In genomic region chr16:21664801-21665492, GRCh38 we compare ENCODE assay signal across 1 cellular context.
TF ChIP-seq lines count a peak whose summit lies in the region.

No MANE protein-coding gene starts in this region.

TF ChIP-seq in HEK293, 187 proteins besides CTCF, POLR2A, EP300 and RAD21 (continued from another document):
- no peak for TF ChIP-seq YY2 (tag by site-specific recombination; IDR thresholded peaks at IDR 0.05)
- no peak for TF ChIP-seq SCRT2 (tag by site-specific recombination; IDR thresholded peaks at IDR 0.05)
- TF ChIP-seq, protein P1, sequence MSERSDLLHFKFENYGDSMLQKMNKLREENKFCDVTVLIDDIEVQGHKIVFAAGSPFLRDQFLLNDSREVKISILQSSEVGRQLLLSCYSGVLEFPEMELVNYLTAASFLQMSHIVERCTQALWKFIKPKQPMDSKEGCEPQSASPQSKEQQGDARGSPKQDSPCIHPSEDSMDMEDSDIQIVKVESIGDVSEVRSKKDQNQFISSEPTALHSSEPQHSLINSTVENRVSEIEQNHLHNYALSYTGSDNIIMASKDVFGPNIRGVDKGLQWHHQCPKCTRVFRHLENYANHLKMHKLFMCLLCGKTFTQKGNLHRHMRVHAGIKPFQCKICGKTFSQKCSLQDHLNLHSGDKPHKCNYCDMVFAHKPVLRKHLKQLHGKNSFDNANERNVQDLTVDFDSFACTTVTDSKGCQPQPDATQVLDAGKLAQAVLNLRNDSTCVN (tag by site-specific recombination; optimal IDR thresholded peaks at IDR 0.05) = no peak
- TF ChIP-seq ZNF660 (tag by site-specific recombination; IDR thresholded peaks at IDR 0.05) = no peak
- TF ChIP-seq ZNF561 (tag by site-specific recombination; IDR thresholded peaks at IDR 0.05; ENCODE audit: borderline replicate concordance) = no peak
- 0 out of 2 replicates have a peak, but pooled peaks have one; percentile 18 for TF ChIP-seq ZNF302 (tag by site-specific recombination; IDR thresholded peaks at IDR 0.05; ENCODE audit: low read depth)
- no peak for TF ChIP-seq ZNF174 (tag by site-specific recombination; IDR thresholded peaks at IDR 0.05)
- no peak for TF ChIP-seq SP7 (tag by site-specific recombination; IDR thresholded peaks at IDR 0.05)
- TF ChIP-seq, protein P2, sequence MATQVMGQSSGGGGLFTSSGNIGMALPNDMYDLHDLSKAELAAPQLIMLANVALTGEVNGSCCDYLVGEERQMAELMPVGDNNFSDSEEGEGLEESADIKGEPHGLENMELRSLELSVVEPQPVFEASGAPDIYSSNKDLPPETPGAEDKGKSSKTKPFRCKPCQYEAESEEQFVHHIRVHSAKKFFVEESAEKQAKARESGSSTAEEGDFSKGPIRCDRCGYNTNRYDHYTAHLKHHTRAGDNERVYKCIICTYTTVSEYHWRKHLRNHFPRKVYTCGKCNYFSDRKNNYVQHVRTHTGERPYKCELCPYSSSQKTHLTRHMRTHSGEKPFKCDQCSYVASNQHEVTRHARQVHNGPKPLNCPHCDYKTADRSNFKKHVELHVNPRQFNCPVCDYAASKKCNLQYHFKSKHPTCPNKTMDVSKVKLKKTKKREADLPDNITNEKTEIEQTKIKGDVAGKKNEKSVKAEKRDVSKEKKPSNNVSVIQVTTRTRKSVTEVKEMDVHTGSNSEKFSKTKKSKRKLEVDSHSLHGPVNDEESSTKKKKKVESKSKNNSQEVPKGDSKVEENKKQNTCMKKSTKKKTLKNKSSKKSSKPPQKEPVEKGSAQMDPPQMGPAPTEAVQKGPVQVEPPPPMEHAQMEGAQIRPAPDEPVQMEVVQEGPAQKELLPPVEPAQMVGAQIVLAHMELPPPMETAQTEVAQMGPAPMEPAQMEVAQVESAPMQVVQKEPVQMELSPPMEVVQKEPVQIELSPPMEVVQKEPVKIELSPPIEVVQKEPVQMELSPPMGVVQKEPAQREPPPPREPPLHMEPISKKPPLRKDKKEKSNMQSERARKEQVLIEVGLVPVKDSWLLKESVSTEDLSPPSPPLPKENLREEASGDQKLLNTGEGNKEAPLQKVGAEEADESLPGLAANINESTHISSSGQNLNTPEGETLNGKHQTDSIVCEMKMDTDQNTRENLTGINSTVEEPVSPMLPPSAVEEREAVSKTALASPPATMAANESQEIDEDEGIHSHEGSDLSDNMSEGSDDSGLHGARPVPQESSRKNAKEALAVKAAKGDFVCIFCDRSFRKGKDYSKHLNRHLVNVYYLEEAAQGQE (tag by site-specific recombination; IDR thresholded peaks at IDR 0.05) = peak; percentile 36; the same call in 1 of the 2 replicates
- no peak for TF ChIP-seq ZNF280C (tag by site-specific recombination; IDR thresholded peaks at IDR 0.05)
- TF ChIP-seq ZNF510 (tag by site-specific recombination; IDR thresholded peaks at IDR 0.05; ENCODE audit: insufficient replicate concordance) = peak; percentile 63
- TF ChIP-seq, protein P3, sequence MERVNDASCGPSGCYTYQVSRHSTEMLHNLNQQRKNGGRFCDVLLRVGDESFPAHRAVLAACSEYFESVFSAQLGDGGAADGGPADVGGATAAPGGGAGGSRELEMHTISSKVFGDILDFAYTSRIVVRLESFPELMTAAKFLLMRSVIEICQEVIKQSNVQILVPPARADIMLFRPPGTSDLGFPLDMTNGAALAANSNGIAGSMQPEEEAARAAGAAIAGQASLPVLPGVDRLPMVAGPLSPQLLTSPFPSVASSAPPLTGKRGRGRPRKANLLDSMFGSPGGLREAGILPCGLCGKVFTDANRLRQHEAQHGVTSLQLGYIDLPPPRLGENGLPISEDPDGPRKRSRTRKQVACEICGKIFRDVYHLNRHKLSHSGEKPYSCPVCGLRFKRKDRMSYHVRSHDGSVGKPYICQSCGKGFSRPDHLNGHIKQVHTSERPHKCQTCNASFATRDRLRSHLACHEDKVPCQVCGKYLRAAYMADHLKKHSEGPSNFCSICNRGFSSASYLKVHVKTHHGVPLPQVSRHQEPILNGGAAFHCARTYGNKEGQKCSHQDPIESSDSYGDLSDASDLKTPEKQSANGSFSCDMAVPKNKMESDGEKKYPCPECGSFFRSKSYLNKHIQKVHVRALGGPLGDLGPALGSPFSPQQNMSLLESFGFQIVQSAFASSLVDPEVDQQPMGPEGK (tag by site-specific recombination; IDR thresholded peaks at IDR 0.05) = no peak
- TF ChIP-seq BCL11A (tag by site-specific recombination; IDR thresholded peaks at IDR 0.05; ENCODE audit: low read depth) = no peak
- no peak for TF ChIP-seq KLF16 (tag by site-specific recombination; IDR thresholded peaks at IDR 0.05)
- TF ChIP-seq ZNF626 (tag by site-specific recombination; IDR thresholded peaks at IDR 0.05) = no peak
- TF ChIP-seq ZNF416 (tag by site-specific recombination; IDR thresholded peaks at IDR 0.05) = no peak
- TF ChIP-seq KLF9 (tag by site-specific recombination; IDR thresholded peaks at IDR 0.05; ENCODE audit: low read depth) = no peak
- no peak for TF ChIP-seq ZNF677 (tag by site-specific recombination; IDR thresholded peaks at IDR 0.05)
